26 cellular contexts compared by ENCODE assay signal in genomic region chr1:174746024-174746808, GRCh38.
DNase-seq lines count a peak whose midpoint lies in the region; ATAC-seq and TF ChIP-seq lines count a peak whose summit lies in the region.
"Had no signal": no experiment of that assay in that cellular context is flagged by ENCODE, and none has a peak within 500 bp of the region (broad histone marks: within the 10 kb centered on the region; RNA-seq: fewer than 3 reads in every experiment).

No MANE protein-coding gene starts in this region.

- H3K36me3 Mint-ChIP-seq in brain: no peaks in the 10 kb centered on the region
- no peaks in the 10 kb centered on the region for H3K36me3 Mint-ChIP-seq in naive thymus-derived CD8-positive, alpha-beta T cell
- H3K36me3 Mint-ChIP-seq: activated naive CD4-positive, alpha-beta T cell treated with anti-CD3 and anti-CD28 coated beads, Interleukin-2, amount 10 ng/mL, durations not matched to agents 7 days and 5 days; neural progenitor cell; WTC11 had no signal

- H3K4me3 ChIP-seq in neural cell (ENCODE audit: low read length) (peak overlapping the region; percentile 28), Karpas-422 (ENCODE audit: low read length) (no peak overlapping the region)
- H3K4me3 ChIP-seq: lung, neural progenitor cell, SJCRH30 had no signal

- H3K27ac ChIP-seq in neural cell (ENCODE audit: low read length): peak overlapping the region; percentile 80
- no peak overlapping the region for H3K27ac ChIP-seq in Karpas-422 (ENCODE audit: low read length)
- H3K27ac ChIP-seq: 22Rv1, neural progenitor cell, SJCRH30 had no signal

- peak overlapping the region in 4 of 5 experiments; percentile 31 to 70 (median 38) for H3K27ac Mint-ChIP-seq in brain
- H3K27ac Mint-ChIP-seq in naive thymus-derived CD8-positive, alpha-beta T cell: no peak overlapping the region
- H3K27ac Mint-ChIP-seq: activated naive CD4-positive, alpha-beta T cell treated with anti-CD3 and anti-CD28 coated beads, Interleukin-2, amount 10 ng/mL, durations not matched to agents 7 days and 5 days; activated T-helper 1 cell treated with anti-CD3 and anti-CD28 coated beads, Interleukin-12 subunit alpha, Interleukin-12 subunit beta, Interleukin-2, Interleukin-4 antibody, amounts not matched to agents 30 ng/mL and 10 ng/mL and 1 ng/mL, durations not matched to agents 14 hours and 24 hours and 36 hours; neural progenitor cell; T-helper 17 cell; WTC11 had no signal

- no peaks in the 10 kb centered on the region for H3F3A ChIP-seq in neural cell (ENCODE audit: insufficient read depth, low read length, poor library complexity, severe bottlenecking)

- H3K79me2 ChIP-seq in neural cell (replicated peaks; ENCODE audit: insufficient read depth, low read length) (no peaks in the 10 kb centered on the region), Karpas-422 (ENCODE audit: low read length) (no peaks in the 10 kb centered on the region)

- peak overlapping the region; percentile 7 for H2AFZ ChIP-seq in neural cell (ENCODE audit: low read depth, low read length)
- H2AFZ ChIP-seq in Karpas-422 (ENCODE audit: low read length): no peak overlapping the region
- H2AFZ ChIP-seq: neural progenitor cell had no signal

- DNase-seq in NCI-H1436 (lab: John Stamatoyannopoulos, UW) (peak; percentile 16), NCI-H1436 treated with DMSO at 0.1 percent for 48 hours (lab: John Stamatoyannopoulos, UW) (no peak), NCI-H82 treated with DMSO at 0.1 percent for 48 hours (lab: John Stamatoyannopoulos, UW; ENCODE audit: unreplicated experiment) (peak; percentile 62), Karpas-422 (no peak), T-helper 2 cell (no peak)
- DNase-seq in naive thymus-derived CD8-positive, alpha-beta T cell: no peak
- DNase-seq: activated CD4-positive, alpha-beta T cell treated with anti-CD3 and anti-CD28 coated beads, Interleukin-2, amount 50 U/mL, for 4 hours; activated naive CD4-positive, alpha-beta T cell treated with anti-CD3 and anti-CD28 coated beads, Interleukin-2, amount 10 ng/mL, durations not matched to agents 7 days and 5 days; AML-193; CD8-positive, alpha-beta memory T cell; DMS79; GOT3; KG1; NCI-H1694; posterior cingulate gyrus; SJCRH30; T-helper 17 cell; trophoblast cell had no signal

- no peaks in the 10 kb centered on the region for H4K20me1 ChIP-seq in neural cell (ENCODE audit: insufficient read depth)
- H4K20me1 ChIP-seq in Karpas-422 (ENCODE audit: insufficient read depth, low read depth, low read length): no peaks in the 10 kb centered on the region

- H3K9me3 Mint-ChIP-seq in brain: no peaks in the 10 kb centered on the region
- no peaks in the 10 kb centered on the region for H3K9me3 Mint-ChIP-seq in naive thymus-derived CD8-positive, alpha-beta T cell
- H3K9me3 Mint-ChIP-seq: activated naive CD4-positive, alpha-beta T cell treated with anti-CD3 and anti-CD28 coated beads, Interleukin-2, amount 10 ng/mL, durations not matched to agents 7 days and 5 days; activated T-helper 1 cell treated with anti-CD3 and anti-CD28 coated beads, Interleukin-12 subunit alpha, Interleukin-12 subunit beta, Interleukin-2, Interleukin-4 antibody, amounts not matched to agents 30 ng/mL and 10 ng/mL and 1 ng/mL, durations not matched to agents 14 hours and 24 hours and 36 hours; CD8-positive, alpha-beta memory T cell; neural progenitor cell; WTC11 had no signal

- no peak for TF ChIP-seq RAD21 in neural cell (conservative IDR thresholded peaks at IDR 0.05)

- no peaks in the 10 kb centered on the region for H3K9me3 ChIP-seq in neural cell (ENCODE audit: low read length)
- H3K9me3 ChIP-seq in Karpas-422 (ENCODE audit: low read length): no peaks in the 10 kb centered on the region
- H3K9me3 ChIP-seq: SJCRH30 had no signal

- no peak overlapping the region for H3K4me3 Mint-ChIP-seq in brain
- no peak overlapping the region for H3K4me3 Mint-ChIP-seq in naive thymus-derived CD8-positive, alpha-beta T cell
- H3K4me3 Mint-ChIP-seq: activated naive CD4-positive, alpha-beta T cell treated with anti-CD3 and anti-CD28 coated beads, Interleukin-2, amount 10 ng/mL, durations not matched to agents 7 days and 5 days; activated T-helper 1 cell treated with anti-CD3 and anti-CD28 coated beads, Interleukin-12 subunit alpha, Interleukin-12 subunit beta, Interleukin-2, Interleukin-4 antibody, amounts not matched to agents 30 ng/mL and 10 ng/mL and 1 ng/mL, durations not matched to agents 14 hours and 24 hours and 36 hours; CD8-positive, alpha-beta memory T cell; neural progenitor cell; T-helper 17 cell; WTC11 had no signal

- POLR2A ChIA-PET in naive thymus-derived CD8-positive, alpha-beta T cell (lab: Charles Lee): no interaction called here

- H3K27me3 Mint-ChIP-seq in brain: no peaks in the 10 kb centered on the region
- no peaks in the 10 kb centered on the region for H3K27me3 Mint-ChIP-seq in naive thymus-derived CD8-positive, alpha-beta T cell
- H3K27me3 Mint-ChIP-seq: activated naive CD4-positive, alpha-beta T cell treated with anti-CD3 and anti-CD28 coated beads, Interleukin-2, amount 10 ng/mL, durations not matched to agents 7 days and 5 days; CD8-positive, alpha-beta memory T cell; T-helper 17 cell had no signal

- TF ChIP-seq CTCF in brain (conservative IDR thresholded peaks at IDR 0.05): no peak
- no peak for TF ChIP-seq CTCF in neural cell (IDR thresholded peaks at IDR 0.05; ENCODE audit: poor library complexity, severe bottlenecking)

- ATAC-seq in naive thymus-derived CD8-positive, alpha-beta T cell: no peak
- ATAC-seq: Panc1, T-helper 17 cell, WTC11 had no signal

- H3K36me3 ChIP-seq in neural cell (ENCODE audit: insufficient read depth, low read length) (no peaks in the 10 kb centered on the region), Karpas-422 (ENCODE audit: insufficient read depth, low read length) (no peaks in the 10 kb centered on the region)
- H3K36me3 ChIP-seq: neural progenitor cell, SJCRH30 had no signal

- H3K4me2 ChIP-seq in neural cell (ENCODE audit: low read length) (peak overlapping the region; percentile 27), Karpas-422 (ENCODE audit: low read depth, low read length, poor library complexity, severe bottlenecking) (no peak overlapping the region)
- H3K4me2 ChIP-seq: neural progenitor cell had no signal

- H3K4me1 ChIP-seq in Karpas-422 (ENCODE audit: low read length): no peaks in the 10 kb centered on the region
- H3K4me1 ChIP-seq: neural progenitor cell, SJCRH30 had no signal

- H3K9me2 ChIP-seq in neural cell (ENCODE audit: insufficient read depth, low read length) (no peaks in the 10 kb centered on the region), Karpas-422 (replicated peaks; ENCODE audit: insufficient read depth, low read length) (no peaks in the 10 kb centered on the region)

- H3K9ac ChIP-seq in neural cell (ENCODE audit: low read length) (peak overlapping the region; percentile 20), Karpas-422 (ENCODE audit: low read length) (no peak overlapping the region)
- H3K9ac ChIP-seq: neural progenitor cell had no signal

- peak; percentile 96 for TF ChIP-seq EP300 in neural cell (conservative IDR thresholded peaks at IDR 0.05; ENCODE audit: poor library complexity, severe bottlenecking)

- H3K27me3 ChIP-seq in neural cell (ENCODE audit: insufficient read depth, low read depth, low read length) (no peaks in the 10 kb centered on the region), Karpas-422 (ENCODE audit: low read length) (no peaks in the 10 kb centered on the region)
- H3K27me3 ChIP-seq: neural progenitor cell, SJCRH30 had no signal

- peaks cover 11% of the 10 kb centered on the region for H3K4me1 Mint-ChIP-seq in brain
- peaks cover 3 to 12% (median 5%) of the 10 kb centered on the region in 4 donors for H3K4me1 Mint-ChIP-seq in naive thymus-derived CD8-positive, alpha-beta T cell
- H3K4me1 Mint-ChIP-seq: activated naive CD4-positive, alpha-beta T cell treated with anti-CD3 and anti-CD28 coated beads, Interleukin-2, amount 10 ng/mL, durations not matched to agents 7 days and 5 days; neural progenitor cell had no signal

TF ChIP-seq in neural cell, 6 proteins besides CTCF, POLR2A, EP300 and RAD21:
- TF ChIP-seq MXI1 (conservative IDR thresholded peaks at IDR 0.05; ENCODE audit: poor library complexity, severe bottlenecking) (no peak), POLR2AphosphoS5 (IDR thresholded peaks at IDR 0.05) (peak; percentile 66), REST (IDR thresholded peaks at IDR 0.05; ENCODE audit: borderline replicate concordance) (no peak), SMC3 (conservative IDR thresholded peaks at IDR 0.05; ENCODE audit: poor library complexity) (no peak)

Comparison
In these comparisons a context has a peak if more than half of its experiments do, and no peak if none do; other contexts are left out.
1. DNase-seq: peak in NCI-H1436 (single experiment) and NCI-H82 treated with DMSO at 0.1 percent for 48 hours (single experiment); none in NCI-H1436 treated with DMSO at 0.1 percent for 48 hours (single experiment), naive thymus-derived CD8-positive, alpha-beta T cell (0 of 10), Karpas-422 (single experiment) and T-helper 2 cell (0 of 5).
2. H3K27ac Mint-ChIP-seq: peak in brain (4 of 5); none in naive thymus-derived CD8-positive, alpha-beta T cell (0 of 10).